Comparison of ENCODE assay signal across 19 cellular contexts in genomic region chr10:36118289-36118688, GRCh38.
DNase-seq lines count a peak whose midpoint lies in the region; ATAC-seq, FAIRE-seq and TF ChIP-seq lines count a peak whose summit lies in the region.
"Had no signal": no experiment of that assay in that cellular context is flagged by ENCODE, and none has a peak within 500 bp of the region (broad histone marks: within the 10 kb centered on the region; RNA-seq: fewer than 3 reads in every experiment).

No MANE protein-coding gene starts in this region.

- peak; percentile 70 for FAIRE-seq in TTC549 (lab: Jason Lieb, UNC)
- FAIRE-seq: GM12891 had no signal

- no peak overlapping the region for H3K9ac ChIP-seq in rectal smooth muscle tissue (ENCODE audit: low read length)

- ATAC-seq in HG03521 (IDR thresholded peaks at IDR 0.05; ENCODE audit: unreplicated experiment) (no peak), HG02678 (IDR thresholded peaks at IDR 0.05; ENCODE audit: unreplicated experiment) (no peak)
- no peak for ATAC-seq in activated CD4-positive, CD25-positive, alpha-beta regulatory T cell treated with anti-CD3 and anti-CD28 coated beads, Interleukin-2, amount 50 U/mL, for 24 hours

- peak; percentile 61 for DNase-seq in left kidney (ENCODE audit: low read depth, low spot score)
- DNase-seq in RWPE1 (ENCODE audit: low spot score) = no peak
- DNase-seq: CD4-positive, CD25-positive, alpha-beta regulatory T cell; DMS79 treated with DMSO at 0.1 percent for 48 hours; GOT3; HCEC 1CT; Kasumi-1; NCI-H1417; NCI-H1694 treated with DMSO at 0.1 percent for 48 hours; NCI-H2081 treated with DMSO at 0.1 percent for 48 hours; NCI-H2171 treated with DMSO at 0.1 percent for 48 hours; NCI-H526 treated with DMSO at 0.1 percent for 48 hours; Right ventricle myocardium superior had no signal

- H3K27me3 ChIP-seq in rectal smooth muscle tissue (ENCODE audit: control insufficient read depth, insufficient read depth, low read length) = no peaks in the 10 kb centered on the region

- peak overlapping the region; percentile 53 for H3K27ac ChIP-seq in rectal smooth muscle tissue (ENCODE audit: low read depth, low read length)
- H3K27ac ChIP-seq in RWPE1 = no peak overlapping the region

- H3K36me3 ChIP-seq in rectal smooth muscle tissue (ENCODE audit: control insufficient read depth, insufficient read depth, low read length) = no peaks in the 10 kb centered on the region

- POLR2A ChIA-PET in RWPE1 (lab: Yijun Ruan, JAX; ENCODE audit: low non-redundant PET) = no interaction called here

- CTCF ChIA-PET in RWPE1 (lab: Yijun Ruan, JAX) = interaction anchor here (0.7 kb wide), 1 partner anchor 664 kb away, joined by 4 read pairs; no protein-coding TSS in a partner anchor

- H3K4me3 ChIP-seq in rectal smooth muscle tissue (ENCODE audit: low read length) = peak overlapping the region; percentile 26

- peaks cover 33% of the 10 kb centered on the region for H3K4me1 ChIP-seq in rectal smooth muscle tissue (ENCODE audit: control insufficient read depth, insufficient read depth, low read length)

- TF ChIP-seq CTCF in RWPE1 (conservative IDR thresholded peaks at IDR 0.05; ENCODE audit: low read depth) = no peak
